9 cellular contexts compared by ENCODE assay signal in genomic region chr11:59358020-59358419, GRCh38. TPM values are rescaled to one million over a fixed set of nuclear protein-coding genes. Genes with fewer than 3 reads are reported as not detected.
"Had no signal": no experiment of that assay in that cellular context is flagged by ENCODE, and none has a peak within 500 bp of the region (broad histone marks: within the 10 kb centered on the region; RNA-seq: fewer than 3 reads in every experiment).

No MANE protein-coding gene starts in this region.

- DNase-seq: GDM1, GF-D8 had no signal

- ATAC-seq: GM12878 had no signal

- FAIRE-seq: G401.6, GM12891, GM12892, GM18507, GM19239 had no signal

- H3K4me3 ChIP-seq: GM12878 had no signal

RNA-seq across cellular contexts. Expression of gene OR5AN1, which starts 0.7 kb away (rescaled TPM):
- total RNA-seq: G401, GM12878 had no signal
- polyA plus RNA-seq: GM12878 had no signal
